19 cellular contexts compared by ENCODE assay signal in the genomic region with DNA sequence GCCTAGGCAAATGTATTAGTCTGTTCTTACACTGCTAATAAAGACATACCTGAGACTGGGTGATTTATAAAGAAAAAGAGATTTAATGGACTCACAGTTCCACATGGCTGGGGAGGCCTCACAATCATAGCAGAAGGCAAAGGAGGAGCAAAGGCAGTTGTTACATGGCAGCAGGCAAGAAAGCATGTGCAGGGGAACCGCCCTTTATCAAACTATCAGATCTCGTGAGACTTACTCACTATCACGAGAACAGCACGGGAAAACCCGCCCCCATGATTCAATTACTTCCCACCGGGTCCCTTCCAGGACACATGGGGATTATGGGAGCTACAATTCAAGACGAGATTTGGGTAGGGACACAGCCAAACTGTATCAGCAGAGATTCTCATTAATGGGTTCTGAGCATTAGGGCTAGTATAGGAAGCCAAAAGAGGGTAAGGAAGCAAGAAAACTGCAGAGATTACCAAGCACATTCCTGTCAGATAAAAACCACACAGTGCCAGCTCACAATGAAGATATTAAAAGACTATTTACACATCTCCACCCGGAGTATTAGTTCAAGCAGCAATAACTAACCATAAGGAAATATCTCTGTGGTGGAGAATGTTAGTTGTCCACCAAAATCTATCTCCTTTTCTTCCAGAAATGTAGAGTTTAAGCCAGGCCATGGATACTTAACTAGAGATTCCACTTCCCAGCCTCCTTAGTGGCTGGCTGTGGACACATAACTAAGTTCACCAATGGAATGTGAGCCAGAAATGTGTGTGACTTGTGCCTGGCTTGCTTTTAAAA.
DNase-seq lines count a peak whose midpoint lies in the region; ATAC-seq and TF ChIP-seq lines count a peak whose summit lies in the region.
"Had no signal": no experiment of that assay in that cellular context is flagged by ENCODE, and none has a peak within 500 bp of the region (broad histone marks: within the 10 kb centered on the region; RNA-seq: fewer than 3 reads in every experiment).

No MANE protein-coding gene starts in this region.

- H3K4me3 ChIP-seq in PC-3 (ENCODE audit: low read length) (no peak overlapping the region), trophoblast cell (ENCODE audit: low read depth, low read length) (no peak overlapping the region), tibial artery (no peak overlapping the region), HAP-1 (no peak overlapping the region)
- H3K4me3 ChIP-seq: transverse colon had no signal

- H3K9me2 ChIP-seq in PC-3 (replicated peaks; ENCODE audit: low read length) = no peaks in the 10 kb centered on the region

- in situ Hi-C loops in Caki2 (cut with HindIII; ENCODE audit: low pct_unique_long_range_greater_than_20kb, low sequenced_read_pairs) = no loop called here
- in situ Hi-C loops in HAP-1 (cut with MboI; ENCODE audit: low sequenced_read_pairs) = no loop called here

- H3K23ac ChIP-seq in trophoblast cell (ENCODE audit: low read length) = no peak overlapping the region

- intact Hi-C loops in PC-3 (cut with micrococcal nuclease) = loop anchor here (2.0 kb wide), 2 partner anchors 15 to 101 kb away; no protein-coding TSS in a partner anchor
- intact Hi-C loops in posterior vena cava (cut with DNase I) = no loop called here
- intact Hi-C loops in tibial artery (cut with DNase I; ENCODE audit: low total_unique reads) = no loop called here

- no peak overlapping the region for H3K4ac ChIP-seq in trophoblast cell (ENCODE audit: low read depth, low read length)

- CTCF ChIA-PET in PC-3 (lab: Charles Lee) = no interaction called here

- no peak overlapping the region for H3K18ac ChIP-seq in trophoblast cell (ENCODE audit: low read length)

- H2AFZ ChIP-seq in PC-3 (ENCODE audit: low read length) (peak overlapping the region; percentile 1; the same call in 1 of the 2 replicates), trophoblast cell (ENCODE audit: insufficient read depth, low read length, poor library complexity) (no peak overlapping the region)

- POLR2A ChIA-PET in PC-3 (lab: Charles Lee; ENCODE audit: unreplicated experiment) = no interaction called here

- peaks cover 21% of the 10 kb centered on the region for H3K4me1 ChIP-seq in PC-3 (ENCODE audit: insufficient read depth, low read length)
- peaks cover 5 to 13% of the 10 kb centered on the region in 2 experiments for H3K4me1 ChIP-seq in trophoblast cell (ENCODE audit: control insufficient read depth in 1 of 2, insufficient read depth in 2 of 2, low read length in 2 of 2)
- H3K4me1 ChIP-seq in tibial artery = no peaks in the 10 kb centered on the region
- no peaks in the 10 kb centered on the region for H3K4me1 ChIP-seq in HAP-1

- H2BK120ac ChIP-seq in trophoblast cell (ENCODE audit: insufficient read depth, low read length, poor library complexity) = no peak overlapping the region

- H3K9me3 ChIP-seq in PC-3 (ENCODE audit: low read length) = no peaks in the 10 kb centered on the region
- no peaks in the 10 kb centered on the region for H3K9me3 ChIP-seq in trophoblast cell (ENCODE audit: insufficient read depth, low read depth, low read length)
- no peaks in the 10 kb centered on the region for H3K9me3 ChIP-seq in tibial artery
- H3K9me3 ChIP-seq in HAP-1 = no peaks in the 10 kb centered on the region
- H3K9me3 ChIP-seq: transverse colon had no signal

- peak; percentile 8 for DNase-seq in Caki2 (ENCODE audit: low read depth)
- peak; percentile 66 for DNase-seq in PC-3
- no peak for DNase-seq in epithelial cell of prostate (ENCODE audit: low read depth, low spot score)
- DNase-seq in trophoblast cell = no peak
- no peak for DNase-seq in posterior vena cava (ENCODE audit: low spot score)
- DNase-seq in tibial artery = no peak
- DNase-seq in HAP-1 (ENCODE audit: low spot score in 2 of 2) = no peak
- DNase-seq: aorta; DND-41; Kasumi-1; NCI-H187; NCI-H510A treated with DMSO at 0.1 percent for 48 hours; OCI-M1; right cardiac atrium; stimulated activated CD4-positive, alpha-beta T cell treated with anti-CD3 and anti-CD28 coated beads, Interleukin-4, amount 100 ng/mL, for 24 hours; transverse colon; WERI-Rb-1 had no signal

- H4K8ac ChIP-seq in trophoblast cell (ENCODE audit: low read depth, low read length) = no peak overlapping the region

- no peaks in the 10 kb centered on the region for H3K79me2 ChIP-seq in PC-3 (ENCODE audit: low read length)
- no peaks in the 10 kb centered on the region for H3K79me2 ChIP-seq in trophoblast cell (ENCODE audit: control insufficient read depth, insufficient read depth, low read length, poor library complexity)

- no peak overlapping the region for H4K91ac ChIP-seq in trophoblast cell (ENCODE audit: low read depth, low read length)

- no peak overlapping the region for H2BK5ac ChIP-seq in trophoblast cell (ENCODE audit: low read depth, low read length, poor library complexity)

- H3K27ac ChIP-seq in PC-3 (ENCODE audit: low read length) (peak overlapping the region; percentile 5; the same call in 1 of the 2 replicates), epithelial cell of prostate (peak overlapping the region; percentile 72), trophoblast cell (ENCODE audit: low read depth, low read length) (peak overlapping the region; percentile 5), tibial artery (no peak overlapping the region)

- H3F3A ChIP-seq in PC-3 (ENCODE audit: low read length, unreplicated experiment) = no peaks in the 10 kb centered on the region

- no peak overlapping the region for H2AK5ac ChIP-seq in trophoblast cell (ENCODE audit: low read length)

- H3K27me3 ChIP-seq in PC-3 (ENCODE audit: low read length) (no peaks in the 10 kb centered on the region), trophoblast cell (ENCODE audit: insufficient read depth, low read length) (no peaks in the 10 kb centered on the region), tibial artery (no peaks in the 10 kb centered on the region), HAP-1 (ENCODE audit: low read depth) (no peaks in the 10 kb centered on the region)
- H3K27me3 ChIP-seq: transverse colon had no signal

- no peaks in the 10 kb centered on the region for H4K20me1 ChIP-seq in PC-3 (ENCODE audit: low read length)

- peak overlapping the region; percentile 30; the same call in 1 of the 2 replicates for H3K4me2 ChIP-seq in PC-3 (ENCODE audit: low read length)
- H3K4me2 ChIP-seq in trophoblast cell (ENCODE audit: low read length) = no peak overlapping the region

- H3K79me1 ChIP-seq in trophoblast cell (ENCODE audit: low read length) = peaks cover 16% of the 10 kb centered on the region

- BruUV-seq in PC-3 (replicated peaks; lab: Mats Ljungman, UMichigan) = no TSS peak

- TF ChIP-seq CTCF in PC-3 (conservative IDR thresholded peaks at IDR 0.05; ENCODE audit: low read depth, low read length) = no peak
- no peak for TF ChIP-seq CTCF in tibial artery (IDR thresholded peaks at IDR 0.05)

- no CpG with 5 or more reads among the region's 8 CpGs for WGBS in trophoblast cell (ENCODE audit: extremely low coverage, insufficient coverage, insufficient read length)

- H3K36me3 ChIP-seq in PC-3 (ENCODE audit: low read depth, low read length) (no peaks in the 10 kb centered on the region), trophoblast cell (ENCODE audit: control insufficient read depth in 1 of 2, insufficient read depth in 2 of 2, low read length in 2 of 2) (no peaks in the 10 kb centered on the region), tibial artery (no peaks in the 10 kb centered on the region), HAP-1 (replicated peaks) (no peaks in the 10 kb centered on the region)
- H3K36me3 ChIP-seq: transverse colon, WERI-Rb-1 had no signal

- no peak overlapping the region for H2BK12ac ChIP-seq in trophoblast cell (ENCODE audit: low read length)

- peak; percentile 65 for ATAC-seq in PC-3
- no peak for ATAC-seq in GM21360 (IDR thresholded peaks at IDR 0.05; ENCODE audit: unreplicated experiment)
- ATAC-seq: activated T-helper 17 cell treated with anti-CD3 and anti-CD28 coated beads, Interleukin-2, amount 50 U/mL, for 72 hours; right cardiac atrium had no signal

- H4K12ac ChIP-seq in trophoblast cell (ENCODE audit: low read depth, low read length) = no peak overlapping the region

- H3K9ac ChIP-seq in PC-3 (ENCODE audit: low read length) = no peak overlapping the region
- no peak overlapping the region for H3K9ac ChIP-seq in trophoblast cell (ENCODE audit: low read length)

- H3K14ac ChIP-seq in trophoblast cell (ENCODE audit: low read length) = no peak overlapping the region

Comparison
In these comparisons a context has a peak if more than half of its experiments do, and no peak if none do; other contexts are left out.
1. DNase-seq: peak in Caki2 (single experiment) and PC-3 (single experiment); none in epithelial cell of prostate (single experiment), trophoblast cell (0 of 2), posterior vena cava (single experiment), tibial artery (0 of 2) and HAP-1 (0 of 2).
2. H3K27ac ChIP-seq: peak in PC-3 (single experiment), epithelial cell of prostate (single experiment) and trophoblast cell (single experiment); none in tibial artery (0 of 2).